Comparison of ENCODE assay signal across 8 cellular contexts in genomic region chr19:43798546-43799409, GRCh38. TPM values are rescaled to one million over a fixed set of nuclear protein-coding genes. Genes with fewer than 3 reads are reported as not detected.
DNase-seq lines count a peak whose midpoint lies in the region; ATAC-seq and TF ChIP-seq lines count a peak whose summit lies in the region.

No MANE protein-coding gene starts in this region.

- DNase-seq in GM23338 (ENCODE audit: low spot score): peak; percentile 92
- peak in 1 of 3 donors; percentile 77 for DNase-seq in Peyer's patch
- peak; percentile 82 for DNase-seq in activated naive CD8-positive, alpha-beta T cell treated with anti-CD3 and anti-CD28 coated beads for 36 hours
- DNase-seq in right cardiac atrium: peak; percentile 36 to 67 (median 64)
- DNase-seq in retina: peak; percentile 37
- DNase-seq in DMS114 treated with DMSO at 0.1 percent for 48 hours (lab: John Stamatoyannopoulos, UW; ENCODE audit: unreplicated experiment): no peak
- no peak for DNase-seq in SHP77 treated with DMSO at 0.1 percent for 48 hours (lab: John Stamatoyannopoulos, UW)
- DNase-seq in T1000 (lab: John Stamatoyannopoulos, UW): no peak

- peak; percentile 92 for ATAC-seq in GM23338
- peak; percentile 58 to 69 for ATAC-seq in right cardiac atrium

- WGBS in right cardiac atrium: 12% methylated on average over 70 of the region's 70 CpGs

- no peaks in the 10 kb centered on the region for H3K4me1 ChIP-seq in GM23338 (ENCODE audit: insufficient read depth)
- H3K4me1 ChIP-seq in Peyer's patch: peaks cover 0 to 13% (median 3%) of the 10 kb centered on the region in 4 donors
- H3K4me1 ChIP-seq in right cardiac atrium (ENCODE audit: control insufficient read depth, insufficient read depth, low read length): peaks cover 2% of the 10 kb centered on the region

- H3K27ac ChIP-seq in GM23338 (ENCODE audit: low read depth) (no peak overlapping the region), Peyer's patch (no peak overlapping the region), right cardiac atrium (ENCODE audit: low read length) (no peak overlapping the region)

- H3K9me2 ChIP-seq in GM23338 (ENCODE audit: insufficient read depth): no peaks in the 10 kb centered on the region

- H3K4me2 ChIP-seq in GM23338: peak overlapping the region; percentile 88

- peak overlapping the region; percentile 78 for H3K4me3 Mint-ChIP-seq in GM23338
- H3K4me3 Mint-ChIP-seq in activated naive CD8-positive, alpha-beta T cell treated with anti-CD3 and anti-CD28 coated beads for 36 hours: peak overlapping the region; percentile 76

- no peaks in the 10 kb centered on the region for H4K20me1 ChIP-seq in GM23338 (replicated peaks; ENCODE audit: insufficient read depth)

- peaks cover 36% of the 10 kb centered on the region for H3K27me3 Mint-ChIP-seq in GM23338 (ENCODE audit: insufficient read depth, low read depth, poor library complexity)
- H3K27me3 Mint-ChIP-seq in activated naive CD8-positive, alpha-beta T cell treated with anti-CD3 and anti-CD28 coated beads for 36 hours: peaks cover 50% of the 10 kb centered on the region

- no peaks in the 10 kb centered on the region; the same call in 2 of the 3 replicates for H3K9me3 Mint-ChIP-seq in GM23338
- no peaks in the 10 kb centered on the region for H3K9me3 Mint-ChIP-seq in activated naive CD8-positive, alpha-beta T cell treated with anti-CD3 and anti-CD28 coated beads for 36 hours

- no peak for TF ChIP-seq POLR2A in Peyer's patch (IDR thresholded peaks at IDR 0.05)

- H3K27ac Mint-ChIP-seq in GM23338: no peak overlapping the region
- H3K27ac Mint-ChIP-seq in activated naive CD8-positive, alpha-beta T cell treated with anti-CD3 and anti-CD28 coated beads for 36 hours: peak overlapping the region; percentile 7

- no peaks in the 10 kb centered on the region for H3F3A ChIP-seq in GM23338 (replicated peaks; ENCODE audit: low read depth)

- H3K27me3 ChIP-seq in GM23338 (ENCODE audit: insufficient read depth): peaks cover 48% of the 10 kb centered on the region
- H3K27me3 ChIP-seq in Peyer's patch: no peaks in the 10 kb centered on the region
- H3K27me3 ChIP-seq in right cardiac atrium (ENCODE audit: control insufficient read depth, insufficient read depth): no peaks in the 10 kb centered on the region

- no peak for TF ChIP-seq CTCF in GM23338 (conservative IDR thresholded peaks at IDR 0.05; ENCODE audit: low read depth in 2 of 2)
- no peak for TF ChIP-seq CTCF in Peyer's patch (IDR thresholded peaks at IDR 0.05)

- no peaks in the 10 kb centered on the region for H3K36me3 Mint-ChIP-seq in GM23338 (ENCODE audit: low read depth)
- H3K36me3 Mint-ChIP-seq in activated naive CD8-positive, alpha-beta T cell treated with anti-CD3 and anti-CD28 coated beads for 36 hours: peaks cover 6% of the 10 kb centered on the region

- no peaks in the 10 kb centered on the region; the same call in 2 of the 3 replicates for H3K4me1 Mint-ChIP-seq in GM23338
- H3K4me1 Mint-ChIP-seq in activated naive CD8-positive, alpha-beta T cell treated with anti-CD3 and anti-CD28 coated beads for 36 hours: peaks cover 11% of the 10 kb centered on the region

- H3K4me3 ChIP-seq in GM23338: peak overlapping the region; percentile 76
- H3K4me3 ChIP-seq in Peyer's patch: peak overlapping the region; percentile 34 to 66 (median 55)
- peak overlapping the region; percentile 29 for H3K4me3 ChIP-seq in right cardiac atrium (ENCODE audit: low read length)

- H3K79me2 ChIP-seq in GM23338 (replicated peaks; ENCODE audit: insufficient read depth): no peaks in the 10 kb centered on the region

- peak overlapping the region; percentile 99 for H2AFZ ChIP-seq in GM23338

- intact Hi-C loops in right cardiac atrium (cut with DNase I): no loop called here

- H3K36me3 ChIP-seq in GM23338 (ENCODE audit: insufficient read depth) (no peaks in the 10 kb centered on the region), Peyer's patch (no peaks in the 10 kb centered on the region)

- H3K9me3 ChIP-seq in Peyer's patch (no peaks in the 10 kb centered on the region), right cardiac atrium (ENCODE audit: control insufficient read depth, low read length) (no peaks in the 10 kb centered on the region)

TF ChIP-seq in GM23338, 12 proteins besides CTCF, POLR2A, EP300 and RAD21:
- no peak for TF ChIP-seq ETS1 (IDR thresholded peaks at IDR 0.05)
- TF ChIP-seq CREB1 (CRISPR knock-in tag; IDR thresholded peaks at IDR 0.05; ENCODE audit: low read depth): peak; percentile 51; the same call in 1 of the 2 replicates
- peak; percentile 51; the same call in 1 of the 2 replicates for TF ChIP-seq POLR2AphosphoS5 (IDR thresholded peaks at IDR 0.05; ENCODE audit: low read depth)

RNA-seq across cellular contexts. Expression of gene LYPD5, which starts 3.5 kb away (rescaled TPM):
- 0.54 and 1.1 TPM in 2 replicates for total RNA-seq in GM23338 (2014; rRNA removed; shearing (Covaris generic))
- 0.61 and 1.5 TPM in 2 replicates for polyA plus RNA-seq in GM23338 (2016; fragmentation: Nextera tagmentation; extraction: Ambion mirVana)
- total RNA-seq in Peyer's patch: 1 to 10 TPM in 1 of 4 donors, under 1 TPM in 1, not detected in 2; 0.27 to 1.7 TPM
- 1 to 10 TPM; 1.6 TPM for total RNA-seq in activated naive CD8-positive, alpha-beta T cell treated with anti-CD3 and anti-CD28 coated beads for 36 hours
- total RNA-seq in right cardiac atrium: 1 to 10 TPM in 2 of 4 donors, under 1 TPM in 2; 0.28 to 2.5 (median 0.90) TPM
- 0.34 TPM for polyA plus RNA-seq in right cardiac atrium

RNA-seq across cellular contexts. Expression of gene KCNN4, which starts 18.0 kb away (rescaled TPM):
- 3.2 and 3.4 TPM in 2 replicates for total RNA-seq in GM23338 (2014; rRNA removed; shearing (Covaris generic))
- polyA plus RNA-seq in GM23338 (2016; fragmentation: Nextera tagmentation; extraction: Ambion mirVana): 0.75 and 0.86 TPM in 2 replicates
- 10 to 100 TPM in 3 of 4 donors, 1 to 10 TPM in 1; 5.1 to 54.5 (median 33.1) TPM for total RNA-seq in Peyer's patch
- 10 to 100 TPM; 38.9 to 41.5 TPM for total RNA-seq in activated naive CD8-positive, alpha-beta T cell treated with anti-CD3 and anti-CD28 coated beads for 36 hours
- total RNA-seq in right cardiac atrium: 1 to 10 TPM in 1 of 4 donors, under 1 TPM in 2, not detected in 1; 0.26 to 1.4 (median 0.32) TPM
- polyA plus RNA-seq in right cardiac atrium: 0.34 TPM

RNA-seq across cellular contexts. Expression of gene ZNF283, which starts 28.3 kb away (rescaled TPM):
- total RNA-seq in GM23338 (2014; rRNA removed; shearing (Covaris generic)): 8.7 and 12.0 TPM in 2 replicates
- polyA plus RNA-seq in GM23338 (2016; fragmentation: Nextera tagmentation; extraction: Ambion mirVana): 3.0 and 3.1 TPM in 2 replicates
- 10 to 100 TPM in 2 of 4 donors, 1 to 10 TPM in 2; 5.4 to 22.1 (median 11.8) TPM for total RNA-seq in Peyer's patch
- 1 to 10 TPM; 5.6 to 7.2 TPM for total RNA-seq in activated naive CD8-positive, alpha-beta T cell treated with anti-CD3 and anti-CD28 coated beads for 36 hours
- total RNA-seq in right cardiac atrium: 10 to 100 TPM; 10.7 to 13.8 (median 11.3) TPM
- polyA plus RNA-seq in right cardiac atrium: 4.7 TPM

RNA-seq across cellular contexts. Expression of gene SMG9, which starts 44.0 kb away (rescaled TPM):
- 6.3 and 13.2 TPM in 2 replicates for total RNA-seq in GM23338 (2014; rRNA removed; shearing (Covaris generic))
- 14.0 and 15.7 TPM in 2 replicates for polyA plus RNA-seq in GM23338 (2016; fragmentation: Nextera tagmentation; extraction: Ambion mirVana)
- 10 to 100 TPM; 25.0 to 56.1 (median 40.8) TPM for total RNA-seq in Peyer's patch
- 10 to 100 TPM; 55.7 to 58.1 TPM for total RNA-seq in activated naive CD8-positive, alpha-beta T cell treated with anti-CD3 and anti-CD28 coated beads for 36 hours
- 10 to 100 TPM; 14.8 to 21.0 (median 15.8) TPM for total RNA-seq in right cardiac atrium
- 11.7 TPM for polyA plus RNA-seq in right cardiac atrium

Comparison
In these comparisons a context has a peak if more than half of its experiments do, and no peak if none do; other contexts are left out.
1. DNase-seq: peak in GM23338 (single experiment), activated naive CD8-positive, alpha-beta T cell treated with anti-CD3 and anti-CD28 coated beads for 36 hours (single experiment), right cardiac atrium (3 of 3) and retina (single experiment); none in DMS114 treated with DMSO at 0.1 percent for 48 hours (single experiment), SHP77 treated with DMSO at 0.1 percent for 48 hours (single experiment) and T1000 (single experiment).
2. Peak in every context shown above with its lines, with median percentiles within 50 percentile points of each other: H3K4me3 ChIP-seq.